In the genomic region with DNA sequence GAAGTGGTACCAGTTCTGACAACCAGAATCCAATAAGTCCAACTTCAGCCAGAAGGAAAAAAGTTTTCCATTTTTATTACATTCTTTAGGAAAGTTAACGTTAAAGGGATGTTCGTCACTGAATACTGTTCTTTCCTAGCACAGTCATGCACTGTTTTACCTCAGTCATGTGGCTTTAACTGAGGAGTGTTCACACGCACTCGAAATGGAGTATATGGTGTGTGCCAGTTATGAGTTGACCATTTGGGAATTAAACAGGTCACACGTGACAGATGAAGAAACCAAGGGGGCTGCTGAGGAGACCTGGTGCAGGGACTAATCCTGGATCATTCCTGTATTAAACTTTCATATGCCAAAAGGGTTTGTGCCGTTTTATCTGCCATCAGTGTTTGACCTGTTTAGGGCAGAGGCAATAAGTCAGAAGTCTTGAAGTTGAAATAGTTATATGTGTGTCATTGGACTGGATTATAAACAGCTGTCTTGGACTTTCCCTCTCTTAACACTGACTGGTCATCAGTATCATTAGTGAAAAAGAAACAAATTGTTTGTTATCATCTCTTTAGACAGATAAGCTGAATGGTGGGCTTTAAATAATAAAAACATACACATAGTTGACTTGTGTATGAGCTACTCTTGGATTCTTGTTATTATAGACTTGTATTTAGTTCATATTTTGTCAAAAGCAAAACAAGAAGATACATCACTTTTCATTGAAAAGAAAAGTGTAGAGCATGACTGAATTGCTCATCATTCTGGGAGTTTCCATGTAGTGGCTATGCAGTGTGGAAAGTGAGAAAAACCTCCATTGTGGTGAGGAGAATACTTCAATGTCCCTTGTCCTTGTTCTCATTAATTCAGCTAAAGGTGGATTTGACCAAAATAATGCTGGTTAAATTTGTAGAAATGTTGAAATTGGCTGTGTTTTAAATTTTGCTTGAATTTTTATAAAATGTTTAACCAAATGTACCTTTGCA, we compare ENCODE assay signal across 14 cellular contexts.
DNase-seq lines count a peak whose midpoint lies in the region; ATAC-seq and TF ChIP-seq lines count a peak whose summit lies in the region.
"Had no signal": no experiment of that assay in that cellular context is flagged by ENCODE, and none has a peak within 500 bp of the region (broad histone marks: within the 10 kb centered on the region; RNA-seq: fewer than 3 reads in every experiment).

No MANE protein-coding gene starts in this region.

- H3K36me3 Mint-ChIP-seq in activated CD8-positive, alpha-beta T cell treated with anti-CD3 and anti-CD28 coated beads for 36 hours (ENCODE audit: low read depth), result peaks cover 25% of the 10 kb centered on the region
- peaks cover 24% of the 10 kb centered on the region for H3K36me3 Mint-ChIP-seq in activated CD8-positive, alpha-beta T cell treated with anti-CD3 and anti-CD28 coated beads, Interleukin-2, amount 10 ng/mL, durations not matched to agents 7 days and 5 days (ENCODE audit: low read depth)
- H3K36me3 Mint-ChIP-seq in stimulated activated effector memory CD8-positive, alpha-beta T cell treated with anti-CD3 and anti-CD28 coated beads, Interleukin-12 subunit alpha, Interleukin-12 subunit beta, amount 100 ng/mL, for 72 hours, result peaks cover 56% of the 10 kb centered on the region

- CTCF ChIA-PET in activated CD8-positive, alpha-beta T cell treated with anti-CD3 and anti-CD28 coated beads for 36 hours (lab: Charles Lee), result interaction anchor here (1.2 kb wide), 1 partner anchor 12 kb away, joined by 3 read pairs; no protein-coding TSS in a partner anchor
- CTCF ChIA-PET in activated CD8-positive, alpha-beta T cell treated with anti-CD3 and anti-CD28 coated beads, Interleukin-2, amount 10 ng/mL, durations not matched to agents 7 days and 5 days (lab: Charles Lee), result no interaction called here

- peaks cover 13% of the 10 kb centered on the region for H3K4me1 Mint-ChIP-seq in activated CD8-positive, alpha-beta T cell treated with anti-CD3 and anti-CD28 coated beads for 36 hours (ENCODE audit: low read depth)
- H3K4me1 Mint-ChIP-seq in activated CD8-positive, alpha-beta T cell treated with anti-CD3 and anti-CD28 coated beads, Interleukin-2, amount 10 ng/mL, durations not matched to agents 7 days and 5 days (ENCODE audit: low read depth), result no peaks in the 10 kb centered on the region
- H3K4me1 Mint-ChIP-seq in stimulated activated effector memory CD8-positive, alpha-beta T cell treated with anti-CD3 and anti-CD28 coated beads, Interleukin-12 subunit alpha, Interleukin-12 subunit beta, amount 100 ng/mL, for 72 hours, result peaks cover 4% of the 10 kb centered on the region
- H3K4me1 Mint-ChIP-seq: activated CD4-positive, alpha-beta T cell treated with anti-CD3 and anti-CD28 coated beads, Interleukin-2, amount 10 ng/mL, durations not matched to agents 7 days and 5 days had no signal

- H3K9me3 Mint-ChIP-seq in activated CD8-positive, alpha-beta T cell treated with anti-CD3 and anti-CD28 coated beads for 36 hours, result peaks cover 2% of the 10 kb centered on the region
- H3K9me3 Mint-ChIP-seq in activated CD8-positive, alpha-beta T cell treated with anti-CD3 and anti-CD28 coated beads, Interleukin-2, amount 10 ng/mL, durations not matched to agents 7 days and 5 days (ENCODE audit: insufficient read depth), result no peaks in the 10 kb centered on the region
- no peaks in the 10 kb centered on the region for H3K9me3 Mint-ChIP-seq in stimulated activated effector memory CD8-positive, alpha-beta T cell treated with anti-CD3 and anti-CD28 coated beads, Interleukin-12 subunit alpha, Interleukin-12 subunit beta, amount 100 ng/mL, for 72 hours

- no peak for TF ChIP-seq CTCF in activated CD8-positive, alpha-beta T cell treated with anti-CD3 and anti-CD28 coated beads for 36 hours (IDR thresholded peaks at IDR 0.05)

- DNase-seq in activated CD8-positive, alpha-beta T cell treated with anti-CD3 and anti-CD28 coated beads for 36 hours, result no peak
- DNase-seq in activated CD8-positive, alpha-beta T cell treated with anti-CD3 and anti-CD28 coated beads, Interleukin-2, amount 10 ng/mL, durations not matched to agents 7 days and 5 days, result no peak
- no peak for DNase-seq in stimulated activated effector memory CD8-positive, alpha-beta T cell treated with anti-CD3 and anti-CD28 coated beads, Interleukin-12 subunit alpha, Interleukin-12 subunit beta, amount 100 ng/mL, for 72 hours (ENCODE audit: low spot score in 2 of 2)
- DNase-seq in stimulated activated CD4-positive, alpha-beta T cell treated with anti-CD3 and anti-CD28 coated beads, Interleukin-12 subunit alpha, Interleukin-12 subunit beta, amount 100 ng/mL, for 4 hours, result no peak
- no peak for DNase-seq in NCI-H524 treated with DMSO at 0.1 percent for 48 hours (lab: John Stamatoyannopoulos, UW)
- no peak for DNase-seq in stimulated activated CD4-positive, alpha-beta T cell treated with anti-CD3 and anti-CD28 coated beads, Interleukin-2, amount 100 ng/mL, for 48 hours
- DNase-seq: activated CD4-positive, alpha-beta T cell treated with anti-CD3 and anti-CD28 coated beads, Interleukin-2, amount 10 ng/mL, durations not matched to agents 7 days and 5 days; colonic mucosa; naive thymus-derived CD4-positive, alpha-beta T cell; NCI-H1694 treated with DMSO at 0.1 percent for 48 hours; right lobe of liver; transverse colon had no signal

- ATAC-seq in activated CD8-positive, alpha-beta T cell treated with anti-CD3 and anti-CD28 coated beads for 36 hours, result peak; percentile 68
- ATAC-seq in activated CD8-positive, alpha-beta T cell treated with anti-CD3 and anti-CD28 coated beads, Interleukin-2, amount 10 ng/mL, durations not matched to agents 7 days and 5 days, result no peak
- ATAC-seq in HG02571 (IDR thresholded peaks at IDR 0.05; ENCODE audit: unreplicated experiment) (peak; percentile 66), HG03378 (IDR thresholded peaks at IDR 0.05; ENCODE audit: unreplicated experiment) (peak; percentile 71)
- peak; percentile 71 for ATAC-seq in stimulated activated effector memory CD8-positive, alpha-beta T cell treated with anti-CD3 and anti-CD28 coated beads, Interleukin-12 subunit alpha, Interleukin-12 subunit beta, amount 100 ng/mL, for 72 hours
- ATAC-seq: naive thymus-derived CD4-positive, alpha-beta T cell; right lobe of liver had no signal

- H3K27me3 Mint-ChIP-seq in activated CD8-positive, alpha-beta T cell treated with anti-CD3 and anti-CD28 coated beads for 36 hours, result no peaks in the 10 kb centered on the region
- no peaks in the 10 kb centered on the region for H3K27me3 Mint-ChIP-seq in activated CD8-positive, alpha-beta T cell treated with anti-CD3 and anti-CD28 coated beads, Interleukin-2, amount 10 ng/mL, durations not matched to agents 7 days and 5 days (ENCODE audit: low read depth)
- H3K27me3 Mint-ChIP-seq: activated CD4-positive, alpha-beta T cell treated with anti-CD3 and anti-CD28 coated beads, Interleukin-2, amount 10 ng/mL, durations not matched to agents 7 days and 5 days; naive thymus-derived CD4-positive, alpha-beta T cell had no signal

- POLR2A ChIA-PET in activated CD8-positive, alpha-beta T cell treated with anti-CD3 and anti-CD28 coated beads for 36 hours (lab: Charles Lee), result no interaction called here
- POLR2A ChIA-PET in activated CD8-positive, alpha-beta T cell treated with anti-CD3 and anti-CD28 coated beads, Interleukin-2, amount 10 ng/mL, durations not matched to agents 7 days and 5 days (lab: Charles Lee), result no interaction called here

- intact Hi-C loops in activated CD8-positive, alpha-beta T cell treated with anti-CD3 and anti-CD28 coated beads for 36 hours (cut with micrococcal nuclease), result no loop called here

- no peak overlapping the region for H3K4me3 Mint-ChIP-seq in activated CD8-positive, alpha-beta T cell treated with anti-CD3 and anti-CD28 coated beads for 36 hours
- H3K4me3 Mint-ChIP-seq in activated CD8-positive, alpha-beta T cell treated with anti-CD3 and anti-CD28 coated beads, Interleukin-2, amount 10 ng/mL, durations not matched to agents 7 days and 5 days, result no peak overlapping the region
- no peak overlapping the region for H3K4me3 Mint-ChIP-seq in stimulated activated effector memory CD8-positive, alpha-beta T cell treated with anti-CD3 and anti-CD28 coated beads, Interleukin-12 subunit alpha, Interleukin-12 subunit beta, amount 100 ng/mL, for 72 hours
- H3K4me3 Mint-ChIP-seq: activated CD4-positive, alpha-beta T cell treated with anti-CD3 and anti-CD28 coated beads, Interleukin-2, amount 10 ng/mL, durations not matched to agents 7 days and 5 days; naive thymus-derived CD4-positive, alpha-beta T cell had no signal

- H3K27ac Mint-ChIP-seq in activated CD8-positive, alpha-beta T cell treated with anti-CD3 and anti-CD28 coated beads for 36 hours, result peak overlapping the region; percentile 24
- H3K27ac Mint-ChIP-seq in activated CD8-positive, alpha-beta T cell treated with anti-CD3 and anti-CD28 coated beads, Interleukin-2, amount 10 ng/mL, durations not matched to agents 7 days and 5 days, result no peak overlapping the region
- peak overlapping the region; percentile 26 for H3K27ac Mint-ChIP-seq in stimulated activated effector memory CD8-positive, alpha-beta T cell treated with anti-CD3 and anti-CD28 coated beads, Interleukin-12 subunit alpha, Interleukin-12 subunit beta, amount 100 ng/mL, for 72 hours
- H3K27ac Mint-ChIP-seq: activated CD4-positive, alpha-beta T cell treated with anti-CD3 and anti-CD28 coated beads, Interleukin-2, amount 10 ng/mL, durations not matched to agents 7 days and 5 days; naive thymus-derived CD4-positive, alpha-beta T cell had no signal
